In genomic region chr5:127924606-127925005, GRCh38 we compare ENCODE assay signal across 28 cellular contexts.
A peak's percentile ranks its signal among the peaks of the same experiment; 100 is the strongest.
DNase-seq lines count a peak whose midpoint lies in the region; ATAC-seq lines count a peak whose summit lies in the region.
"Had no signal": no experiment of that assay in that cellular context is flagged by ENCODE, and none has a peak within 500 bp of the region (broad histone marks: within the 10 kb centered on the region; RNA-seq: fewer than 3 reads in every experiment).

No MANE protein-coding gene starts in this region.

- H3K79me1 ChIP-seq in neuronal stem cell (ENCODE audit: low read depth, low read length): no peaks in the 10 kb centered on the region

- H2BK12ac ChIP-seq in neuronal stem cell (ENCODE audit: low read length): no peak overlapping the region

- H3K4me2 ChIP-seq in neuronal stem cell (ENCODE audit: insufficient read depth, low read length, poor library complexity, severe bottlenecking): no peak overlapping the region
- H3K4me2 ChIP-seq: BLaER1 had no signal

- peak; percentile 21 for DNase-seq in DMS153 (lab: John Stamatoyannopoulos, UW)
- DNase-seq in HT-29 (ENCODE audit: low spot score): peak; percentile 43
- peak; percentile 46 for DNase-seq in NCI-H345 treated with DMSO at 0.1 percent for 48 hours (lab: John Stamatoyannopoulos, UW; ENCODE audit: unreplicated experiment)
- no peak for DNase-seq in left colon
- no peak for DNase-seq in neuronal stem cell (ENCODE audit: low spot score)
- DNase-seq: activated CD4-positive, alpha-beta memory T cell treated with anti-CD3 and anti-CD28 coated beads, Interleukin-2, amount 10 ng/mL, durations not matched to agents 7 days and 5 days; activated CD4-positive, alpha-beta T cell treated with anti-CD3 and anti-CD28 coated beads for 1 hour; amniotic stem cell; brain microvascular endothelial cell; foreskin fibroblast; GDM1; head of caudate nucleus; Kasumi-1; naive B cell; NCI-H2081 treated with DMSO at 0.1 percent for 48 hours; NCI-H524; Peyer's patch; right lobe of liver; spleen; stimulated activated CD8-positive, alpha-beta memory T cell treated with anti-CD3 and anti-CD28 coated beads, Interleukin-4, amount 100 ng/mL, for 48 hours had no signal

- H2AK5ac ChIP-seq in neuronal stem cell (ENCODE audit: low read depth, low read length): no peak overlapping the region

- H4K91ac ChIP-seq in neuronal stem cell (ENCODE audit: low read depth, low read length, poor library complexity): no peak overlapping the region

- H2AFZ ChIP-seq in neuronal stem cell (ENCODE audit: low read length): no peak overlapping the region

- no peak overlapping the region for H3K9ac ChIP-seq in neuronal stem cell (ENCODE audit: low read depth, low read length, poor library complexity)
- H3K9ac ChIP-seq: BLaER1 had no signal

- no peak overlapping the region for H4K8ac ChIP-seq in neuronal stem cell (ENCODE audit: low read depth, low read length)

- ATAC-seq in left colon (peak; percentile 27), GM21576 (IDR thresholded peaks at IDR 0.05; ENCODE audit: unreplicated experiment) (no peak), GM18858 (IDR thresholded peaks at IDR 0.05; ENCODE audit: unreplicated experiment) (no peak)
- ATAC-seq: activated T-helper 17 cell treated with anti-CD3 and anti-CD28 coated beads, Interleukin-2, amount 50 U/mL, for 72 hours; HCT116 had no signal

- no peaks in the 10 kb centered on the region for H3K36me3 ChIP-seq in neuronal stem cell (replicated peaks in 1 of 2; ENCODE audit: control insufficient read depth in 2 of 2, insufficient read depth in 2 of 2, low read length in 2 of 2)
- H3K36me3 ChIP-seq: BLaER1, brain microvascular endothelial cell, esophagus muscularis mucosa, Peyer's patch, prostate gland, right lobe of liver, spleen, thoracic aorta had no signal

- WGBS in neuronal stem cell (ENCODE audit: extremely low coverage in 2 of 2, insufficient read length in 2 of 2, insufficient replicate concordance in 1 of 2), 2 donors: no CpG with 5 or more reads among the region's 1 CpG

- no peaks in the 10 kb centered on the region for H3K27me3 ChIP-seq in neuronal stem cell (ENCODE audit: control insufficient read depth in 3 of 3, insufficient read depth in 3 of 3, low read depth in 1 of 3, low read length in 3 of 3)
- H3K27me3 ChIP-seq: BLaER1, brain microvascular endothelial cell, esophagus muscularis mucosa, Peyer's patch, right lobe of liver, spleen had no signal

- H3K23ac ChIP-seq in neuronal stem cell (ENCODE audit: low read depth, low read length, poor library complexity): no peak overlapping the region

- no peak overlapping the region for H3K4me3 ChIP-seq in neuronal stem cell (ENCODE audit: low read length in 2 of 2)
- H3K4me3 ChIP-seq: BLaER1, esophagus muscularis mucosa, Peyer's patch, prostate gland, right lobe of liver, spleen, thoracic aorta had no signal

- H3K18ac ChIP-seq in neuronal stem cell (ENCODE audit: low read length): no peak overlapping the region

- H3K27ac ChIP-seq in neuronal stem cell (replicated peaks; ENCODE audit: low read length): no peak overlapping the region
- H3K27ac ChIP-seq: BLaER1, brain microvascular endothelial cell, esophagus muscularis mucosa, Peyer's patch, prostate gland, right lobe of liver, spleen, thoracic aorta had no signal

- H2BK120ac ChIP-seq in neuronal stem cell (ENCODE audit: low read depth, low read length): no peak overlapping the region

- intact Hi-C loops in left colon (cut with DNase I, micrococcal nuclease): no loop called here

- H3K4ac ChIP-seq in neuronal stem cell (ENCODE audit: low read length): no peak overlapping the region

- peaks cover 0 to 3% of the 10 kb centered on the region in 2 donors for H3K9me3 ChIP-seq in neuronal stem cell (replicated peaks in 1 of 2; ENCODE audit: control insufficient read depth in 2 of 2, insufficient read depth in 1 of 2, low read depth in 1 of 2, low read length in 2 of 2)
- H3K9me3 ChIP-seq: BLaER1, esophagus muscularis mucosa, Peyer's patch, prostate gland, right lobe of liver, spleen, thoracic aorta had no signal

- H2BK5ac ChIP-seq in neuronal stem cell (ENCODE audit: low read length): no peak overlapping the region

- H3K14ac ChIP-seq in neuronal stem cell (ENCODE audit: low read length): no peak overlapping the region

- H3K4me1 ChIP-seq in neuronal stem cell (ENCODE audit: control insufficient read depth in 2 of 2, insufficient read depth in 1 of 2, low read depth in 1 of 2, low read length in 2 of 2): no peaks in the 10 kb centered on the region
- H3K4me1 ChIP-seq: BLaER1, esophagus muscularis mucosa, prostate gland, right lobe of liver, spleen had no signal

- H2BK15ac ChIP-seq in neuronal stem cell (ENCODE audit: low read length): no peak overlapping the region

Comparison
In these comparisons a context has a peak if more than half of its experiments do, and no peak if none do; other contexts are left out.
1. DNase-seq: peak in DMS153 (single experiment), HT-29 (single experiment) and NCI-H345 treated with DMSO at 0.1 percent for 48 hours (single experiment); none in left colon (0 of 2) and neuronal stem cell (single experiment).